Comparison of ENCODE assay signal across 25 cellular contexts in the genomic region with DNA sequence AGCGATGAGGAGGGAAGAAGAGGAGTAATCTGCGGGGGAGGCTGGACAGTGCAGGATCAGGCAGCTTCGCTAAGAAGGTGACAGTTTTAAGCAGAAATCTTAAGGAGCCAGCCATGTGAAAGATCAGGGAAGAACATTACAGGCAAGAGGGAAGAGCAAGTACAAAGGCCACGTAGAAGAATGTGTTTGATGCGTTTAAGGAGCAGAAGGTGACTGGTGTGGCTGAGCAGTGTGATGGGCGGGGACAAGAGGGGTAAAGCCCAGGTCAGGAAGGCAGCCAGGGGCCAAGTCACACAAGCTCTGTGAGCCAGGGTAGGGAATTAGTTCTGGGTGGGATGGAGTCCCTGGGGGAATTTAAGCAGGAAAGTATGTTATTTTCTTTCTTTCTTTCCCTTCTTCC.
A peak's percentile ranks its signal among the peaks of the same experiment; 100 is the strongest.
DNase-seq lines count a peak whose midpoint lies in the region; TF ChIP-seq lines count a peak whose summit lies in the region.
"Had no signal": no experiment of that assay in that cellular context is flagged by ENCODE, and none has a peak within 500 bp of the region (broad histone marks: within the 10 kb centered on the region; RNA-seq: fewer than 3 reads in every experiment).

No MANE protein-coding gene starts in this region.

- no peaks in the 10 kb centered on the region for H3K36me3 Mint-ChIP-seq in nephron (ENCODE audit: low read depth)
- no peaks in the 10 kb centered on the region for H3K36me3 Mint-ChIP-seq in type B pancreatic cell

- intact Hi-C loops in dorsolateral prefrontal cortex (cut with DNase I): no loop called here

- DNase-seq in RWPE1 (ENCODE audit: low spot score) (no peak), dorsolateral prefrontal cortex (no peak), type B pancreatic cell (ENCODE audit: extremely low spot score, unreplicated experiment) (no peak), germinal center (ENCODE audit: low spot score) (no peak), HuH-7.5 (ENCODE audit: low spot score) (no peak)
- no peak for DNase-seq in stimulated activated CD4-positive, alpha-beta T cell treated with anti-CD3 and anti-CD28 coated beads, Interleukin-15, amount 100 ng/mL, for 24 hours
- no peak for DNase-seq in effector CD8-positive, alpha-beta T cell (lab: John Stamatoyannopoulos, UW)
- DNase-seq: activated CD4-positive, alpha-beta T cell treated with anti-CD3 and anti-CD28 coated beads, Interleukin-2, amount 50 U/mL, for 48 hours; activated naive CD4-positive, alpha-beta T cell treated with anti-CD3 and anti-CD28 coated beads for 36 hours; C1 segment of cervical spinal cord; COR-L47; DMS79; effector memory CD4-positive, alpha-beta T cell; foreskin melanocyte; GF-D8; IMR-90; left cardiac atrium; NCI-H1092; NCI-H187 treated with DMSO at 0.1 percent for 48 hours; NCI-H69; psoas muscle; stimulated activated naive CD8-positive, alpha-beta T cell treated with anti-CD3 and anti-CD28 coated beads, Interleukin-15, amount 100 ng/mL, for 72 hours; upper lobe of right lung had no signal

- H3K27ac ChIP-seq in RWPE1: peak overlapping the region; percentile 32
- H3K27ac ChIP-seq in dorsolateral prefrontal cortex: peak overlapping the region in 47 of 59 donors; percentile 5 to 98 (median 89)
- H3K27ac ChIP-seq: psoas muscle, upper lobe of right lung had no signal

- H3K27ac Mint-ChIP-seq in nephron: peak overlapping the region in 2 of 3 experiments; percentile 26 to 28
- H3K27ac Mint-ChIP-seq in type B pancreatic cell: peak overlapping the region; percentile 2
- H3K27ac Mint-ChIP-seq: activated naive CD4-positive, alpha-beta T cell treated with anti-CD3 and anti-CD28 coated beads for 36 hours had no signal

- CTCF ChIA-PET in RWPE1 (lab: Yijun Ruan, JAX): no interaction called here

- H3K4me3 ChIP-seq in dorsolateral prefrontal cortex: no peak overlapping the region
- H3K4me3 ChIP-seq: breast epithelium, psoas muscle, upper lobe of right lung had no signal

- no peaks in the 10 kb centered on the region for H3K27me3 ChIP-seq in dorsolateral prefrontal cortex
- H3K27me3 ChIP-seq: breast epithelium, upper lobe of right lung had no signal

- H3K27me3 Mint-ChIP-seq in nephron (ENCODE audit: low read depth) (peaks cover 11% of the 10 kb centered on the region), type B pancreatic cell (peaks cover 9% of the 10 kb centered on the region)

- H3K4me1 Mint-ChIP-seq in nephron: peaks cover 54% of the 10 kb centered on the region
- H3K4me1 Mint-ChIP-seq in type B pancreatic cell (ENCODE audit: unreplicated experiment): peaks cover 34% of the 10 kb centered on the region

- TF ChIP-seq CTCF in RWPE1 (conservative IDR thresholded peaks at IDR 0.05; ENCODE audit: low read depth) (no peak), dorsolateral prefrontal cortex (IDR thresholded peaks at IDR 0.05 in 54 of 56, conservative IDR thresholded peaks at IDR 0.05 in 2 of 56; ENCODE audit: low read depth in 1 of 56, partially characterized antibody in 56 of 56) (no peak), nephron (IDR thresholded peaks at IDR 0.05; ENCODE audit: unreplicated experiment in 3 of 3) (no peak), type B pancreatic cell (conservative IDR thresholded peaks at IDR 0.05) (no peak)

- H3K4me3 Mint-ChIP-seq in nephron (peak overlapping the region in 1 of 3 experiments; percentile 29), type B pancreatic cell (no peak overlapping the region)
- H3K4me3 Mint-ChIP-seq: activated naive CD4-positive, alpha-beta T cell treated with anti-CD3 and anti-CD28 coated beads for 36 hours; stimulated activated naive CD8-positive, alpha-beta T cell treated with anti-CD3 and anti-CD28 coated beads, Interleukin-15, amount 100 ng/mL, for 72 hours had no signal

- POLR2A ChIA-PET in RWPE1 (lab: Yijun Ruan, JAX; ENCODE audit: low non-redundant PET): no interaction called here

- H3K9me3 Mint-ChIP-seq in nephron: no peaks in the 10 kb centered on the region
- no peaks in the 10 kb centered on the region for H3K9me3 Mint-ChIP-seq in type B pancreatic cell
- H3K9me3 Mint-ChIP-seq: activated naive CD4-positive, alpha-beta T cell treated with anti-CD3 and anti-CD28 coated beads for 36 hours; stimulated activated naive CD8-positive, alpha-beta T cell treated with anti-CD3 and anti-CD28 coated beads, Interleukin-15, amount 100 ng/mL, for 72 hours had no signal
